ENCODE assay signal across 8 cellular contexts in the genomic region with DNA sequence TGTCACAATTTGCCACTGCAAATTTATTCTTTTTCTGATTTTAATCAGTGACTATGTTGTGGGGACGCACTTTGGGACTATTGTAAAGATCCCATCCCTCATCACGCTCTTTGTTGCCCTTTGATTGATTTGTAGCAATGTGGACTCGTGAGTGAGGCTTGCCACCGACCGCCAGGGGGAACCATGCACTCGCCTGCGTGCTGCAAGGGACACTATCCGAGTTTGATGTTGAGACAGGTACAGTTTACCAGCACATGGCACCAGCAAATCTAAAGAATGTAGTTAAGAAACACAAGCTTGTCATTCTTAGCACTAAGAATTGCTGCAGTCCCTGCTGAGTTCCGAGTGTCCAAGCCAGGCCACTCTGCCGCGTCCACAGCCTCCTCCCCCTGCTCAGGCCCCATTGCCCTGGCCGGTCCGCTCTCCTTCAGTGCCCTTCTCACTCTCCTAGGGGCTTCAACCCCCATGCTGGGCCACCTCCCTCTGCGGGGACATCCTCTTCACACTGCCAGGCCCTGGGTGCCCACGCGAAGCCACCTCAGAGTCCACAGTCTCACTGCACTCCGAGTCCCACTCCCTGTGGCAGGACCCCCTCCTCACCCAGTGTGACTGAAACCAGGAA. TPM values are rescaled to one million over a fixed set of nuclear protein-coding genes. Genes with fewer than 3 reads are reported as not detected.
DNase-seq lines count a peak whose midpoint lies in the region; ATAC-seq and TF ChIP-seq lines count a peak whose summit lies in the region.

No MANE protein-coding gene starts in this region.

- peak; percentile 44 to 83 (median 74) for TF ChIP-seq CTCF in dorsolateral prefrontal cortex (IDR thresholded peaks at IDR 0.05 in 54 of 56, conservative IDR thresholded peaks at IDR 0.05 in 2 of 56; ENCODE audit: low read depth in 1 of 56, partially characterized antibody in 56 of 56)

- H3K4me3 ChIP-seq in dorsolateral prefrontal cortex = peak overlapping the region in 39 of 59 donors; percentile 1 to 52 (median 36)

- CTCF ChIA-PET in activated CD4-positive, alpha-beta T cell treated with anti-CD3 and anti-CD28 coated beads, Interleukin-2, amount 10 ng/mL, durations not matched to agents 7 days and 5 days (lab: Charles Lee) = interaction anchor here (0.8 kb wide), 1 partner anchor 10 kb away, joined by 3 read pairs; no protein-coding TSS in a partner anchor

- peak; percentile 63 for ATAC-seq in HG02642 (IDR thresholded peaks at IDR 0.05; ENCODE audit: poor library complexity, unreplicated experiment)

- H3K4me3 Mint-ChIP-seq in activated CD4-positive, alpha-beta T cell treated with anti-CD3 and anti-CD28 coated beads, Interleukin-2, amount 10 ng/mL, durations not matched to agents 7 days and 5 days = no peak overlapping the region

- H3K27me3 ChIP-seq in dorsolateral prefrontal cortex = peaks cover 0 to 5% (median 0%) of the 10 kb centered on the region in 45 donors

- H3K9me3 Mint-ChIP-seq in activated CD4-positive, alpha-beta T cell treated with anti-CD3 and anti-CD28 coated beads, Interleukin-2, amount 10 ng/mL, durations not matched to agents 7 days and 5 days = no peaks in the 10 kb centered on the region

- peaks cover 21% of the 10 kb centered on the region for H3K27me3 Mint-ChIP-seq in activated CD4-positive, alpha-beta T cell treated with anti-CD3 and anti-CD28 coated beads, Interleukin-2, amount 10 ng/mL, durations not matched to agents 7 days and 5 days

- POLR2A ChIA-PET in activated CD4-positive, alpha-beta T cell treated with anti-CD3 and anti-CD28 coated beads, Interleukin-2, amount 10 ng/mL, durations not matched to agents 7 days and 5 days (lab: Charles Lee) = no interaction called here

- H3K36me3 Mint-ChIP-seq in activated CD4-positive, alpha-beta T cell treated with anti-CD3 and anti-CD28 coated beads, Interleukin-2, amount 10 ng/mL, durations not matched to agents 7 days and 5 days (ENCODE audit: low read depth) = no peaks in the 10 kb centered on the region

- intact Hi-C loops in dorsolateral prefrontal cortex (cut with DNase I) = loop anchor here (5.0 to 10.0 kb wide), 2 partner anchors 363 to 370 kb away; no protein-coding TSS in a partner anchor

- H3K4me1 Mint-ChIP-seq in activated CD4-positive, alpha-beta T cell treated with anti-CD3 and anti-CD28 coated beads, Interleukin-2, amount 10 ng/mL, durations not matched to agents 7 days and 5 days = peaks cover 4% of the 10 kb centered on the region

- DNase-seq in NCI-H1417 (lab: John Stamatoyannopoulos, UW) (peak in 2 of 3 experiments; percentile 25 to 35), NCI-H1417 treated with DMSO at 0.1 percent for 48 hours (lab: John Stamatoyannopoulos, UW) (no peak), NCI-H1694 treated with DMSO at 0.1 percent for 48 hours (lab: John Stamatoyannopoulos, UW) (peak; percentile 35), dorsolateral prefrontal cortex (peak; percentile 54 to 81 (median 74)), lung microvascular endothelial cell (ENCODE audit: low read depth in 2 of 2) (peak; percentile 67 to 79)
- DNase-seq in activated CD4-positive, alpha-beta T cell treated with anti-CD3 and anti-CD28 coated beads, Interleukin-2, amount 10 ng/mL, durations not matched to agents 7 days and 5 days = peak; percentile 76
- DNase-seq in stimulated activated CD8-positive, alpha-beta memory T cell treated with anti-CD3 and anti-CD28 coated beads, Interleukin-2, amount 100 ng/mL, for 48 hours (ENCODE audit: low read depth in 2 of 2) = peak; percentile 38 to 47

- no peak overlapping the region for H3K27ac Mint-ChIP-seq in activated CD4-positive, alpha-beta T cell treated with anti-CD3 and anti-CD28 coated beads, Interleukin-2, amount 10 ng/mL, durations not matched to agents 7 days and 5 days

- H3K27ac ChIP-seq in dorsolateral prefrontal cortex = no peak overlapping the region

RNA-seq across cellular contexts. Expression of gene SFTPA2, which starts 2.0 kb away (rescaled TPM):
- total RNA-seq in activated CD4-positive, alpha-beta T cell treated with anti-CD3 and anti-CD28 coated beads, Interleukin-2, amount 10 ng/mL, durations not matched to agents 7 days and 5 days = not detected
- total RNA-seq in dorsolateral prefrontal cortex = 1 to 10 TPM in 81 of 120 experiments, under 1 TPM in 37, not detected in 2; 0.20 to 5.6 (median 1.4) TPM
- not detected in 2 replicates for total RNA-seq in lung microvascular endothelial cell

RNA-seq across cellular contexts. Expression of gene SFTPA1, which starts 48.5 kb away (rescaled TPM):
- total RNA-seq in activated CD4-positive, alpha-beta T cell treated with anti-CD3 and anti-CD28 coated beads, Interleukin-2, amount 10 ng/mL, durations not matched to agents 7 days and 5 days = not detected
- total RNA-seq in dorsolateral prefrontal cortex = 1 to 10 TPM in 3 of 120 experiments, not detected in 117; 1.8 to 2.8 (median 2.0) TPM
- total RNA-seq in lung microvascular endothelial cell = not detected in 2 replicates

RNA-seq across cellular contexts. Expression of gene EIF5AL1, which starts 49.9 kb away (rescaled TPM):
- under 1 TPM; 0.06 to 0.37 TPM for total RNA-seq in activated CD4-positive, alpha-beta T cell treated with anti-CD3 and anti-CD28 coated beads, Interleukin-2, amount 10 ng/mL, durations not matched to agents 7 days and 5 days
- total RNA-seq in dorsolateral prefrontal cortex (1 to 10 TPM in 4 of 120 experiments, under 1 TPM in 73, not detected in 43; 0.11 to 1.1 (median 0.44) TPM), lung microvascular endothelial cell (0.20 and 0.22 TPM in 2 replicates)
